ENCODE assay signal across 24 cellular contexts in the genomic region with DNA sequence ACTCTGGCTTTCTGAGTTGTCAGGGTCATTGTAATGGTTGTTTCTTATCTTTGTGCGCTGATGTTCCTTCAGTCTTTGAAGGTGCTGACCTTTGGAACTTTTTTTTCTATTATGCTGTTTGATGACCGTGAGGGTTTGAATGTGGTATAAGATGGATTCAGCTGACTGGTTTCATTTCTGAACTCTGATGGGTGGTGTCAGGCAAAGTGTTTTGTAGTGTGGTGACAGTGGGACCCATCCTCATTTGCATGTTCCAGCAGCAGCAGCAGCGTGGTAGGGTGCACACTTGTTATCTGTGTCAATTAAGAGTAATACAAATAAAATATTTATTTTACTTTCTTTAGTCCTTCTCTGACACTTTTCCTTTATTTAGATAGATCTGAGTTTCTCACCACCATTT.
DNase-seq lines count a peak whose midpoint lies in the region; ATAC-seq, FAIRE-seq and TF ChIP-seq lines count a peak whose summit lies in the region.
"Had no signal": no experiment of that assay in that cellular context is flagged by ENCODE, and none has a peak within 500 bp of the region (broad histone marks: within the 10 kb centered on the region; RNA-seq: fewer than 3 reads in every experiment).

No MANE protein-coding gene starts in this region.

- peak; percentile 65 for FAIRE-seq in GM12891 (lab: Jason Lieb, UNC)
- FAIRE-seq: GM12892, H1, pancreas had no signal

- DNase-seq in GM12891 (ENCODE audit: insufficient read length, low spot score) (no peak), T-helper 9 cell (no peak), putamen (ENCODE audit: low spot score) (no peak), mesenteric fat pad (ENCODE audit: low spot score) (no peak)
- no peak for DNase-seq in stimulated activated naive CD4-positive, alpha-beta T cell (lab: John Stamatoyannopoulos, UW)
- DNase-seq: activated CD4-positive, alpha-beta T cell treated with anti-CD3 and anti-CD28 coated beads, Interleukin-2, amount 50 U/mL, for 1 hour; activated naive CD8-positive, alpha-beta T cell treated with anti-CD3 and anti-CD28 coated beads, Interleukin-2, amount 10 ng/mL, durations not matched to agents 7 days and 5 days; AML-193; GF-D8; KBM-7; naive thymus-derived CD4-positive, alpha-beta T cell; NCI-H146; NCI-H510A; pancreas; right cardiac atrium; stomach; T-helper 17 cell; WERI-Rb-1 had no signal

- ATAC-seq in GM19324 (IDR thresholded peaks at IDR 0.05; ENCODE audit: low FRiP score, unreplicated experiment) (peak; percentile 87), HG02642 (IDR thresholded peaks at IDR 0.05; ENCODE audit: poor library complexity, unreplicated experiment) (peak; percentile 47), HG03432 (IDR thresholded peaks at IDR 0.05; ENCODE audit: unreplicated experiment) (peak; percentile 77)
- ATAC-seq: activated T-helper 17 cell treated with anti-CD3 and anti-CD28 coated beads, Interleukin-2, amount 50 U/mL, for 72 hours; naive thymus-derived CD4-positive, alpha-beta T cell; pancreas; right cardiac atrium; T-helper 17 cell had no signal

- no peak for TF ChIP-seq POLR2A in GM12891 (IDR thresholded peaks at IDR 0.05; ENCODE audit: low read depth, low read length)

TF ChIP-seq in GM12891, 5 proteins besides CTCF, POLR2A, EP300 and RAD21:
- TF ChIP-seq POLR2AphosphoS5 (IDR thresholded peaks at IDR 0.05; ENCODE audit: low read depth, low read length): no peak
- no peak for TF ChIP-seq SPI1 (IDR thresholded peaks at IDR 0.05; ENCODE audit: low read depth, low read length)
- TF ChIP-seq POU2F2 (IDR thresholded peaks at IDR 0.05; ENCODE audit: low read depth, low read length): peak; percentile 26; the same call in 1 of the 2 replicates
